ENCODE assay signal across 8 cellular contexts in genomic region chr22:38656256-38657148, GRCh38. TPM values are rescaled to one million over a fixed set of nuclear protein-coding genes. Genes with fewer than 3 reads are reported as not detected.
DNase-seq lines count a peak whose midpoint lies in the region; ATAC-seq, FAIRE-seq and TF ChIP-seq lines count a peak whose summit lies in the region.

Gene CBY1, plus strand, starts transcription at chr22:38656638. Its CDS starts 11,417 bp downstream, at chr22:38668055.
Gene FAM227A, minus strand, starts transcription at chr22:38656392. Its CDS starts 6,224 bp downstream, at chr22:38650168.

- peak within 1 kb of the TSS; percentile 89 to 94 for H3K9ac ChIP-seq in kidney (ENCODE audit: low read length in 2 of 2)

- ATAC-seq in GM19025 (IDR thresholded peaks at IDR 0.05; ENCODE audit: low read depth, unreplicated experiment) = peak; percentile 64
- ATAC-seq in HG03354 (IDR thresholded peaks at IDR 0.05; ENCODE audit: poor library complexity, severe bottlenecking, unreplicated experiment) = peak; percentile 73

- H3K4me1 ChIP-seq in kidney (ENCODE audit: control insufficient read depth in 1 of 2, insufficient read depth in 1 of 2, low read depth in 1 of 2, low read length in 2 of 2) = peaks cover 7 to 12% of the 10 kb centered on the region in 2 donors

- H3K27ac ChIP-seq in kidney (ENCODE audit: low read depth in 2 of 2, low read length in 2 of 2) = peak within 1 kb of the TSS; percentile 97 to 98

- DNase-seq in AG09319 (ENCODE audit: extremely low read depth, low read depth) = peak; percentile 55
- DNase-seq in NCI-H446 treated with DMSO at 0.1 percent for 48 hours (lab: John Stamatoyannopoulos, UW) = peak; percentile 44
- peak; percentile 67 to 76 for DNase-seq in activated CD4-positive, alpha-beta T cell treated with anti-CD3 and anti-CD28 coated beads for 24 hours (ENCODE audit: low read depth in 2 of 2)
- peak; percentile 94 for DNase-seq in cerebellum (ENCODE audit: low spot score)
- DNase-seq in kidney = peak; percentile 95
- peak; percentile 67 to 84 (median 79) for DNase-seq in stimulated activated CD4-positive, alpha-beta T cell treated with anti-CD3 and anti-CD28 coated beads, Interleukin-12 subunit alpha, Interleukin-12 subunit beta, amount 100 ng/mL, for 48 hours (ENCODE audit: low read depth in 2 of 3, low spot score in 1 of 3)

- H3K36me3 ChIP-seq in kidney (ENCODE audit: control insufficient read depth in 1 of 2, insufficient read depth in 2 of 2, low read length in 2 of 2) = no peaks in the 10 kb centered on the region

- TF ChIP-seq CTCF in AG09319 (IDR thresholded peaks at IDR 0.05; ENCODE audit: low read depth, low read length) (no peak), kidney (IDR thresholded peaks at IDR 0.05; ENCODE audit: borderline replicate concordance, extremely low read depth, insufficient read depth) (no peak)

- no peak for FAIRE-seq in kidney (lab: Jason Lieb, UNC)

- intact Hi-C loops in kidney (cut with DNase I) = no loop called here

- peak within 1 kb of the TSS; percentile 91 to 93 for H3K4me3 ChIP-seq in kidney (ENCODE audit: low read length in 2 of 2)

- no peaks in the 10 kb centered on the region for H3K9me3 ChIP-seq in kidney (ENCODE audit: control insufficient read depth in 1 of 2, low read length in 2 of 2)

RNA-seq across cellular contexts. Expression of gene CBY1, which starts in this region (rescaled TPM):
- 17.4 TPM for total RNA-seq in cerebellum
- total RNA-seq in kidney = 36.0 TPM
- 67.2 TPM for polyA plus RNA-seq in kidney (ENCODE audit: insufficient read depth, low read depth, low replicate concordance)

RNA-seq across cellular contexts. Expression of gene FAM227A, which starts in this region (rescaled TPM):
- total RNA-seq in cerebellum (14.7 TPM), kidney (3.4 TPM)
- polyA plus RNA-seq in kidney (ENCODE audit: insufficient read depth, low read depth, low replicate concordance) = 0.80 TPM

Comparison
In these comparisons a context has a peak if more than half of its experiments do, and no peak if none do; other contexts are left out.
1. Peak in every context shown above with its lines: DNase-seq, ATAC-seq, H3K4me3 ChIP-seq and H3K27ac ChIP-seq.
2. DNase-seq: peak in every context shown above with its lines; median percentile 95 in kidney; 94 in cerebellum; 79 in stimulated activated CD4-positive, alpha-beta T cell treated with anti-CD3 and anti-CD28 coated beads, Interleukin-12 subunit alpha, Interleukin-12 subunit beta, amount 100 ng/mL, for 48 hours; 72 in activated CD4-positive, alpha-beta T cell treated with anti-CD3 and anti-CD28 coated beads for 24 hours; 55 in AG09319; 44 in NCI-H446 treated with DMSO at 0.1 percent for 48 hours.